17 cellular contexts compared by ENCODE assay signal in the genomic region with DNA sequence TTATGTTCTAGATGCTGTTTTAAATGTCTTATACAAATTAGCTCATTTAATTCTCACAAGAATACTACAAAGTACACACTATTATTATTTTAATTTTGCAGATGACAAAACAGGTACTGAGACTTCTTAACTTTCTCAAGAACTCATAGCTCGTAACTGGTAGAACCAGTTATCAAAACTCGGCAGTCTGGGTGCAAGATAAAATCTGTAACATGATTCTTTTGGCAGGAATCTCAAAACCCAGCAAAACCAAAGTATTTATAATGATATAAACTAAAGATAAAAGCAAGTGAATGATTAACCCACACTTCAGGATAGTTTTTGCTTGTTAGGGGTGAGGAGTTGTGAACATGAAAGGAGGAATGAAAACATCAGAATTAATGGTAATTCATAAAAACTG. TPM values are rescaled to one million over a fixed set of nuclear protein-coding genes. Genes with fewer than 3 reads are reported as not detected.
DNase-seq lines count a peak whose midpoint lies in the region; ATAC-seq, FAIRE-seq and TF ChIP-seq lines count a peak whose summit lies in the region.
"Had no signal": no experiment of that assay in that cellular context is flagged by ENCODE, and none has a peak within 500 bp of the region (broad histone marks: within the 10 kb centered on the region; RNA-seq: fewer than 3 reads in every experiment).

No MANE protein-coding gene starts in this region.

- H3K36me3 ChIP-seq in RWPE2 (ENCODE audit: low read depth) (no peaks in the 10 kb centered on the region), small intestine (ENCODE audit: control insufficient read depth in 2 of 2, insufficient read depth in 2 of 2, low read length in 2 of 2) (no peaks in the 10 kb centered on the region)
- H3K36me3 ChIP-seq: gastroesophageal sphincter had no signal

- H3K4me1 ChIP-seq in RWPE2 (ENCODE audit: insufficient read depth, poor library complexity, severe bottlenecking): peaks cover 21% of the 10 kb centered on the region
- no peaks in the 10 kb centered on the region for H3K4me1 ChIP-seq in small intestine (ENCODE audit: control insufficient read depth in 2 of 2, insufficient read depth in 1 of 2, low read depth in 1 of 2, low read length in 1 of 2)
- H3K4me1 ChIP-seq: gastroesophageal sphincter had no signal

- FAIRE-seq in small intestine (lab: Jason Lieb, UNC): no peak

- DNase-seq in activated naive CD4-positive, alpha-beta T cell treated with anti-CD3 and anti-CD28 coated beads, Interleukin-2, amount 10 ng/mL, durations not matched to agents 7 days and 5 days: no peak
- no peak for DNase-seq in activated naive CD4-positive, alpha-beta T cell treated with anti-CD3 and anti-CD28 coated beads for 36 hours
- DNase-seq in RWPE2 (ENCODE audit: low spot score): no peak
- peak; percentile 42 for DNase-seq in fibroblast of villous mesenchyme (ENCODE audit: low read depth)
- DNase-seq in small intestine: peak; percentile 5
- DNase-seq in GM19240 (ENCODE audit: insufficient read length, low spot score): no peak
- DNase-seq: activated CD4-positive, alpha-beta T cell treated with anti-CD3 and anti-CD28 coated beads, Interleukin-2, amount 50 U/mL, for 48 hours; activated naive CD4-positive, alpha-beta T cell treated with Interleukin-2 at 50 U/mL for 16 hours; DMS79; dorsolateral prefrontal cortex; NCI-H1694 treated with DMSO at 0.1 percent for 48 hours had no signal

- intact Hi-C loops in activated naive CD4-positive, alpha-beta T cell treated with anti-CD3 and anti-CD28 coated beads for 36 hours (cut with micrococcal nuclease): loop anchor here (1.0 to 5.0 kb wide), 3 partner anchors 14 to 815 kb away; no protein-coding TSS in a partner anchor

- H3K27me3 ChIP-seq in RWPE2 (ENCODE audit: insufficient read depth, poor library complexity, severe bottlenecking) (no peaks in the 10 kb centered on the region), small intestine (ENCODE audit: control insufficient read depth in 2 of 2, insufficient read depth in 2 of 2, low read length in 2 of 2) (no peaks in the 10 kb centered on the region)

- H3K9me3 ChIP-seq in RWPE2 (ENCODE audit: severe bottlenecking) (no peaks in the 10 kb centered on the region), small intestine (ENCODE audit: control insufficient read depth, low read depth) (no peaks in the 10 kb centered on the region)
- H3K9me3 ChIP-seq: gastroesophageal sphincter had no signal

- peaks cover 38% of the 10 kb centered on the region for H3K4me1 Mint-ChIP-seq in activated naive CD4-positive, alpha-beta T cell treated with anti-CD3 and anti-CD28 coated beads, Interleukin-2, amount 10 ng/mL, durations not matched to agents 7 days and 5 days
- peaks cover 23% of the 10 kb centered on the region for H3K4me1 Mint-ChIP-seq in activated naive CD4-positive, alpha-beta T cell treated with anti-CD3 and anti-CD28 coated beads for 36 hours (ENCODE audit: low read depth)

- no peak for TF ChIP-seq CTCF in RWPE2 (IDR thresholded peaks at IDR 0.05; ENCODE audit: poor library complexity, severe bottlenecking)
- TF ChIP-seq CTCF in fibroblast of villous mesenchyme (IDR thresholded peaks at IDR 0.05; ENCODE audit: insufficient read depth, low read depth, low read length): no peak

- CTCF ChIA-PET in activated naive CD4-positive, alpha-beta T cell treated with anti-CD3 and anti-CD28 coated beads, Interleukin-2, amount 10 ng/mL, durations not matched to agents 7 days and 5 days (lab: Charles Lee): interaction anchor here (1.0 kb wide), 1 partner anchor 12 kb away, joined by 4 read pairs; no protein-coding TSS in a partner anchor
- CTCF ChIA-PET in activated naive CD4-positive, alpha-beta T cell treated with anti-CD3 and anti-CD28 coated beads for 36 hours (lab: Charles Lee): interaction anchor here (1.1 to 1.2 kb wide), 2 partner anchors 9 to 657 kb away, joined by 3 to 4 read pairs; no protein-coding TSS in a partner anchor

- ATAC-seq in RWPE2 (ENCODE audit: low read depth): peak; percentile 78
- ATAC-seq in HG03442 (IDR thresholded peaks at IDR 0.05; ENCODE audit: unreplicated experiment): no peak
- ATAC-seq in HG02571 (IDR thresholded peaks at IDR 0.05; ENCODE audit: unreplicated experiment): no peak
- ATAC-seq: gastroesophageal sphincter had no signal

- peak overlapping the region; percentile 22 for H3K27ac ChIP-seq in RWPE2 (ENCODE audit: poor library complexity, severe bottlenecking)
- no peak overlapping the region for H3K27ac ChIP-seq in small intestine (ENCODE audit: low read depth in 1 of 2, low read length in 1 of 2)
- H3K27ac ChIP-seq: dorsolateral prefrontal cortex, gastroesophageal sphincter had no signal

- H3K27me3 Mint-ChIP-seq in activated naive CD4-positive, alpha-beta T cell treated with anti-CD3 and anti-CD28 coated beads, Interleukin-2, amount 10 ng/mL, durations not matched to agents 7 days and 5 days: no peaks in the 10 kb centered on the region
- H3K27me3 Mint-ChIP-seq in activated naive CD4-positive, alpha-beta T cell treated with anti-CD3 and anti-CD28 coated beads for 36 hours (ENCODE audit: low read depth): no peaks in the 10 kb centered on the region
- H3K27me3 Mint-ChIP-seq: IgD-negative memory B cell had no signal

- H3K4me3 Mint-ChIP-seq in activated naive CD4-positive, alpha-beta T cell treated with anti-CD3 and anti-CD28 coated beads, Interleukin-2, amount 10 ng/mL, durations not matched to agents 7 days and 5 days: peak overlapping the region; percentile 46
- H3K4me3 Mint-ChIP-seq in activated naive CD4-positive, alpha-beta T cell treated with anti-CD3 and anti-CD28 coated beads for 36 hours: no peak overlapping the region

- peaks cover 4% of the 10 kb centered on the region for H3K9me3 Mint-ChIP-seq in activated naive CD4-positive, alpha-beta T cell treated with anti-CD3 and anti-CD28 coated beads, Interleukin-2, amount 10 ng/mL, durations not matched to agents 7 days and 5 days
- peaks cover 2% of the 10 kb centered on the region for H3K9me3 Mint-ChIP-seq in activated naive CD4-positive, alpha-beta T cell treated with anti-CD3 and anti-CD28 coated beads for 36 hours

- WGBS in small intestine, 3 donors: 12 to 38% (median 25%) methylated on average over 2 of the region's 2 CpGs

- peaks cover 5% of the 10 kb centered on the region for H3K36me3 Mint-ChIP-seq in activated naive CD4-positive, alpha-beta T cell treated with anti-CD3 and anti-CD28 coated beads, Interleukin-2, amount 10 ng/mL, durations not matched to agents 7 days and 5 days
- no peaks in the 10 kb centered on the region for H3K36me3 Mint-ChIP-seq in activated naive CD4-positive, alpha-beta T cell treated with anti-CD3 and anti-CD28 coated beads for 36 hours (ENCODE audit: low read depth)

- H3K4me3 ChIP-seq in RWPE2 (ENCODE audit: severe bottlenecking): no peak overlapping the region
- no peak overlapping the region for H3K4me3 ChIP-seq in fibroblast of villous mesenchyme (ENCODE audit: low read depth, low read length)
- H3K4me3 ChIP-seq in small intestine (ENCODE audit: low read depth in 1 of 2, low read length in 2 of 2): no peak overlapping the region
- H3K4me3 ChIP-seq: dorsolateral prefrontal cortex, gastroesophageal sphincter had no signal

- H3K27ac Mint-ChIP-seq in activated naive CD4-positive, alpha-beta T cell treated with anti-CD3 and anti-CD28 coated beads, Interleukin-2, amount 10 ng/mL, durations not matched to agents 7 days and 5 days: peak overlapping the region; percentile 91
- H3K27ac Mint-ChIP-seq in activated naive CD4-positive, alpha-beta T cell treated with anti-CD3 and anti-CD28 coated beads for 36 hours: no peak overlapping the region
- H3K27ac Mint-ChIP-seq: IgD-negative memory B cell had no signal

RNA-seq across cellular contexts. Expression of gene CLNK, which starts 27.6 kb away (rescaled TPM):
- total RNA-seq in activated naive CD4-positive, alpha-beta T cell treated with anti-CD3 and anti-CD28 coated beads for 36 hours: not detected
- not detected in 2 replicates for total RNA-seq in fibroblast of villous mesenchyme
- polyA plus RNA-seq in small intestine: under 1 TPM in 1 of 3 donors, not detected in 2; 0.04 TPM
- total RNA-seq: T-helper 1 cell treated with Interleukin-12 subunit alpha and Interleukin-12 subunit beta and Interleukin-4 antibody, amounts not matched to agents 30 ng/mL and 1 ng/mL, for 36 hours had no signal
- polyA plus RNA-seq: AG04450 had no signal

Comparison
In these comparisons a context has a peak if more than half of its experiments do, and no peak if none do; other contexts are left out.
1. DNase-seq: peak in fibroblast of villous mesenchyme (single experiment) and small intestine (single experiment); none in activated naive CD4-positive, alpha-beta T cell treated with anti-CD3 and anti-CD28 coated beads, Interleukin-2, amount 10 ng/mL, durations not matched to agents 7 days and 5 days (single experiment), activated naive CD4-positive, alpha-beta T cell treated with anti-CD3 and anti-CD28 coated beads for 36 hours (single experiment), RWPE2 (single experiment) and GM19240 (single experiment).